8 cellular contexts compared by ENCODE assay signal in genomic region chr16:84925092-84925772, GRCh38.
A peak's percentile ranks its signal among the peaks of the same experiment; 100 is the strongest.
DNase-seq lines count a peak whose midpoint lies in the region; ATAC-seq, FAIRE-seq and TF ChIP-seq lines count a peak whose summit lies in the region.

No MANE protein-coding gene starts in this region.

- TF ChIP-seq RAD21 in A549 (conservative IDR thresholded peaks at IDR 0.05 in 1 of 2, IDR thresholded peaks at IDR 0.05 in 1 of 2), result peak; percentile 81 to 82

- no peak overlapping the region for H3K27ac ChIP-seq in A549

- no peaks in the 10 kb centered on the region for H3K9me3 ChIP-seq in A549

- TF ChIP-seq CTCF in A549 (IDR thresholded peaks at IDR 0.05), result peak; percentile 86

- DNase-seq in A549 (ENCODE audit: low read depth in 1 of 2, low spot score in 1 of 2), result peak; percentile 48 to 60
- peak; percentile 59 for DNase-seq in GM12892 (ENCODE audit: insufficient read length)
- peak; percentile 59 for DNase-seq in SK-MEL-5 (ENCODE audit: low read depth, low spot score)
- peak; percentile 71 for DNase-seq in activated naive CD4-positive, alpha-beta T cell treated with Interleukin-2 at 50 U/mL for 16 hours
- peak; percentile 83 for DNase-seq in left ventricle myocardium superior
- DNase-seq in stimulated activated CD4-positive, alpha-beta T cell treated with anti-CD3 and anti-CD28 coated beads, Interleukin-15, amount 100 ng/mL, for 1 hour (ENCODE audit: low read depth in 1 of 2, low spot score in 1 of 2), result peak; percentile 31 to 62
- DNase-seq in G401 (ENCODE audit: low spot score), result no peak
- no peak for DNase-seq in NCI-H187 treated with DMSO at 0.1 percent for 48 hours (lab: John Stamatoyannopoulos, UW)

- no peak for TF ChIP-seq EP300 in A549 (IDR thresholded peaks at IDR 0.05)

- POLR2A ChIA-PET in A549 (lab: Yijun Ruan, JAX), result no interaction called here

- in situ Hi-C loops in SK-MEL-5 (cut with HindIII; ENCODE audit: low pct_unique_long_range_greater_than_20kb, low sequenced_read_pairs), result no loop called here
- in situ Hi-C loops in G401 (cut with HindIII; ENCODE audit: low sequenced_read_pairs), result loop anchor here (5.0 to 10.0 kb wide), 2 partner anchors 52 to 90 kb away; partner anchors contain the start of gene ZDHHC7

- H3K4me1 ChIP-seq in A549, result peaks cover 5% of the 10 kb centered on the region; the same call in 1 of the 3 replicates

- no peak for FAIRE-seq in A549 (lab: Jason Lieb, UNC)
- peak; percentile 69 for FAIRE-seq in GM12892 (lab: Jason Lieb, UNC)

- whole genome bisulfite sequencing in A549 (ENCODE audit: missing lambda C conversion rate), result 36% methylated on average over 10 of the region's 11 CpGs

- H3K4me3 ChIP-seq in A549, result no peak overlapping the region

- intact Hi-C loops in left ventricle myocardium superior (cut with micrococcal nuclease), result no loop called here

- CTCF ChIA-PET in A549 (lab: Yijun Ruan, JAX), result interaction anchor here (0.6 to 6.8 kb wide), 53 partner anchors 9 to 253 kb away, joined by 3 to 90 read pairs (median 4); partner anchors contain the start of genes CIBAR2 and CRISPLD2

- ATAC-seq in A549 (peak; percentile 67 to 90; a peak in 5 of 6 replicates), left ventricle myocardium superior (no peak)

- no peak overlapping the region for H3K4me2 ChIP-seq in A549

- TF ChIP-seq POLR2A in A549 (IDR thresholded peaks at IDR 0.05; ENCODE audit: low read length) (no peak), GM12892 (IDR thresholded peaks at IDR 0.05; ENCODE audit: low read depth, low read length) (no peak)

TF ChIP-seq in A549, 52 proteins besides CTCF, POLR2A, EP300 and RAD21:
- TF ChIP-seq HOXB5 (CRISPR knock-in tag; IDR thresholded peaks at IDR 0.05) (no peak), SMC3 (IDR thresholded peaks at IDR 0.05) (peak; percentile 69)
TF ChIP-seq in A549: peak in this region for 1.

Comparison
In these comparisons a context has a peak if more than half of its experiments do, and no peak if none do; other contexts are left out.
1. DNase-seq: peak in A549 (2 of 2), GM12892 (single experiment), SK-MEL-5 (single experiment), activated naive CD4-positive, alpha-beta T cell treated with Interleukin-2 at 50 U/mL for 16 hours (single experiment), left ventricle myocardium superior (single experiment) and stimulated activated CD4-positive, alpha-beta T cell treated with anti-CD3 and anti-CD28 coated beads, Interleukin-15, amount 100 ng/mL, for 1 hour (2 of 2); none in G401 (single experiment) and NCI-H187 treated with DMSO at 0.1 percent for 48 hours (single experiment).